20 cellular contexts compared by ENCODE assay signal in the genomic region with DNA sequence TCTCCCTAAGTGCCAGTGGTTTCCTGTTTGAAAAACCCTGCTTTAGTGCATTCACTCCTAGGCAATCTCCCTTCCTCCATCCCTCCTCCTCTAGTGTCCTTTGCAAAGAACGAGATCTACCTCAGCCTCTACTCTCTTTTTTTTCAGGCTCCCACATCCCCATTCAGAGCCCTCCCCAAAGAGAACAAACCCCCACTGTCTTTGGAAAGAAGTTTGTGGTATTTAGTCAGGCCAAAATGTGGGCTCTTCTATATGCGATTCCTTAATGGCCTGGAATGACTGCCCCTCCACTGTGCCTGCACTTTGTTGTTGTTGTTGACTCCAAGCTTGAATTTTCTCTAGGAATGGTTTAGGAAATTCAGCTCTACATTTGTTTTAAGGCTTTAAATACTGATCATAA. TPM values are rescaled to one million over a fixed set of nuclear protein-coding genes. Genes with fewer than 3 reads are reported as not detected.
A peak's percentile ranks its signal among the peaks of the same experiment; 100 is the strongest.
DNase-seq lines count a peak whose midpoint lies in the region; ATAC-seq, FAIRE-seq and TF ChIP-seq lines count a peak whose summit lies in the region.
"Had no signal": no experiment of that assay in that cellular context is flagged by ENCODE, and none has a peak within 500 bp of the region (broad histone marks: within the 10 kb centered on the region; RNA-seq: fewer than 3 reads in every experiment).

No MANE protein-coding gene starts in this region.

- H2AFZ ChIP-seq in DND-41 (ENCODE audit: low read depth, low read length) (no peak overlapping the region), H1 (ENCODE audit: low read length) (no peak overlapping the region), neural progenitor cell (replicated peaks) (no peak overlapping the region)

- H3F3A ChIP-seq in neural progenitor cell (ENCODE audit: low read depth), result peaks cover 3% of the 10 kb centered on the region

- H3K4me1 ChIP-seq in DND-41 (ENCODE audit: insufficient read depth, low read length) (peaks cover 12% of the 10 kb centered on the region), HUES64 (ENCODE audit: insufficient read depth, low read length) (peaks cover 36% of the 10 kb centered on the region), H1 (replicated peaks in 1 of 4; ENCODE audit: control insufficient read depth in 3 of 4, insufficient read depth in 4 of 4, low read length in 3 of 4) (peaks cover 2 to 11% (median 6%) of the 10 kb centered on the region in 4 experiments; a peak in 6 of 7 replicates), neural progenitor cell (peaks cover 15% of the 10 kb centered on the region), A673 (ENCODE audit: insufficient read depth, low read length, poor library complexity, severe bottlenecking) (peaks cover 24% of the 10 kb centered on the region)

- H3K79me1 ChIP-seq in H1 (ENCODE audit: low read depth, low read length), result 0 out of 2 replicates have a peak, but pooled peaks cover 3% of the 10 kb centered on the region

- H3K36me3 Mint-ChIP-seq in neural progenitor cell, result peaks cover 3% of the 10 kb centered on the region
- H3K36me3 Mint-ChIP-seq: CD14-positive monocyte had no signal

- FAIRE-seq in H1 (lab: Jason Lieb, UNC), result peak; percentile 57
- FAIRE-seq: A549 had no signal

- H4K20me1 ChIP-seq in DND-41 (ENCODE audit: insufficient read depth, low read length) (peaks cover 9% of the 10 kb centered on the region; the same call in 1 of the 2 replicates), H1 (replicated peaks in 1 of 2; ENCODE audit: control insufficient read depth in 1 of 2, insufficient read depth in 2 of 2, low read length in 2 of 2) (peaks cover 2 to 3% of the 10 kb centered on the region in 2 experiments), neural progenitor cell (ENCODE audit: low read depth) (no peaks in the 10 kb centered on the region)

- CTCF ChIA-PET in H1 (lab: Charles Lee; ENCODE audit: partially characterized antibody), result interaction anchor here (0.6 kb wide), 1 partner anchor 16 kb away, joined by 3 read pairs; no protein-coding TSS in a partner anchor
- CTCF ChIA-PET in A673 (lab: Charles Lee), result no interaction called here

- H3K4me3 Mint-ChIP-seq in neural progenitor cell, result no peak overlapping the region
- H3K4me3 Mint-ChIP-seq: CD14-positive monocyte had no signal

- no peak overlapping the region for H3K23ac ChIP-seq in H1 (ENCODE audit: insufficient read length)

- no peak for TF ChIP-seq RAD21 in H1 (IDR thresholded peaks at IDR 0.05 in 1 of 2, conservative IDR thresholded peaks at IDR 0.05 in 1 of 2; ENCODE audit: low read depth in 2 of 2, low read length in 2 of 2)

- no peaks in the 10 kb centered on the region for H3K27me3 Mint-ChIP-seq in neural progenitor cell (ENCODE audit: insufficient read depth, low read depth)

- no peak overlapping the region for H2BK120ac ChIP-seq in H1 (replicated peaks; ENCODE audit: low read depth, low read length)

- H3K56ac ChIP-seq in H1 (replicated peaks; ENCODE audit: insufficient read length, low read depth, low read length), result no peak overlapping the region

- intact Hi-C loops in A673 (cut with micrococcal nuclease; ENCODE audit: unreplicated experiment), result no loop called here

- H3K4me1 Mint-ChIP-seq in neural progenitor cell, result no peaks in the 10 kb centered on the region

- H3K9ac ChIP-seq in DND-41 (ENCODE audit: low read depth, low read length), result no peak overlapping the region
- no peak overlapping the region for H3K9ac ChIP-seq in HUES64 (ENCODE audit: low read depth, low read length)
- H3K9ac ChIP-seq in H1 (replicated peaks in 1 of 4; ENCODE audit: extremely low read depth in 1 of 4, low read depth in 3 of 4, low read length in 3 of 4), result no peak overlapping the region
- no peak overlapping the region for H3K9ac ChIP-seq in neural progenitor cell

- TF ChIP-seq EP300 in H1 (IDR thresholded peaks at IDR 0.05; ENCODE audit: borderline replicate concordance in 1 of 2, low read depth in 2 of 2, low read length in 2 of 2), result no peak

- H3K4ac ChIP-seq in H1 (replicated peaks; ENCODE audit: insufficient read length, low read depth, low read length), result no peak overlapping the region

- H3K4me3 ChIP-seq in DND-41 (ENCODE audit: low read depth in 1 of 2, low read length in 2 of 2) (no peak overlapping the region), HUES64 (ENCODE audit: low read length) (no peak overlapping the region), H1 (ENCODE audit: extremely low read depth in 1 of 4, insufficient read depth in 2 of 4, low read depth in 3 of 4, low read length in 4 of 4) (peak overlapping the region in 1 of 4 experiments; percentile 14; a peak in 2 of 8 replicates), neural progenitor cell (no peak overlapping the region), A673 (ENCODE audit: low read depth, low read length, poor library complexity, severe bottlenecking) (no peak overlapping the region)
- H3K4me3 ChIP-seq: A549 had no signal

- H3K36me3 ChIP-seq in DND-41 (ENCODE audit: insufficient read depth, low read length) (no peaks in the 10 kb centered on the region), HUES64 (ENCODE audit: insufficient read depth, low read length) (no peaks in the 10 kb centered on the region), H1 (ENCODE audit: control insufficient read depth in 2 of 4, insufficient read depth in 4 of 4, low read length in 3 of 4) (no peaks in the 10 kb centered on the region), neural progenitor cell (no peaks in the 10 kb centered on the region), A673 (ENCODE audit: insufficient read depth, low read length, poor library complexity, severe bottlenecking) (peaks cover 3% of the 10 kb centered on the region)

- H3K9me3 ChIP-seq in DND-41 (ENCODE audit: insufficient read depth, low read length, severe bottlenecking) (no peaks in the 10 kb centered on the region), HUES64 (ENCODE audit: insufficient read depth, low read depth, low read length) (no peaks in the 10 kb centered on the region), H1 (ENCODE audit: insufficient read depth in 2 of 2, low read depth in 1 of 2, low read length in 1 of 2) (no peaks in the 10 kb centered on the region), neural progenitor cell (ENCODE audit: low read depth) (no peaks in the 10 kb centered on the region), A673 (ENCODE audit: low read depth, low read length, poor library complexity, severe bottlenecking) (no peaks in the 10 kb centered on the region)
- H3K9me3 ChIP-seq: A549 had no signal

- no peak overlapping the region; the same call in 1 of the 2 replicates for H2BK12ac ChIP-seq in H1 (ENCODE audit: low read depth, low read length)

- no peak overlapping the region for H2BK15ac ChIP-seq in H1 (ENCODE audit: low read length)

- H3K14ac ChIP-seq in H1 (ENCODE audit: insufficient read length), result no peak overlapping the region

- H3K79me2 ChIP-seq in DND-41 (ENCODE audit: insufficient read depth, low read length) (peaks cover 21% of the 10 kb centered on the region), H1 (ENCODE audit: control insufficient read depth in 1 of 2, insufficient read depth in 2 of 2, low read length in 2 of 2) (peaks cover 0 to 100% of the 10 kb centered on the region in 2 experiments; a peak in 2 of 4 replicates), neural progenitor cell (ENCODE audit: low read depth) (peaks cover 99% of the 10 kb centered on the region)

- POLR2A ChIA-PET in H1 (lab: Charles Lee; ENCODE audit: partially characterized antibody), result interaction anchor here (0.7 kb wide), 1 partner anchor 306 kb away, joined by 3 read pairs; no protein-coding TSS in a partner anchor
- POLR2A ChIA-PET in A673 (lab: Charles Lee; ENCODE audit: low non-redundant PET), result no interaction called here

- ATAC-seq in DND-41 (ENCODE audit: insufficient read depth, low read depth), result peak; percentile 52; the same call in 1 of the 3 replicates
- ATAC-seq: A549, PC-3, SK-N-SH treated with all-trans-retinoic acid at 6 μM for 48 hours had no signal

- no peak overlapping the region for H4K8ac ChIP-seq in H1 (ENCODE audit: extremely low read depth, insufficient read depth, low read length)

- peak overlapping the region; percentile 19; the same call in 1 of the 2 replicates for H3K18ac ChIP-seq in H1 (ENCODE audit: extremely low read depth, low read length)

- H3K4me2 ChIP-seq in DND-41 (ENCODE audit: insufficient read depth, low read length) (no peak overlapping the region), H1 (ENCODE audit: insufficient read depth in 1 of 2, low read depth in 2 of 2, low read length in 2 of 2) (peak overlapping the region; percentile 15 to 64), neural progenitor cell (peak overlapping the region; percentile 48)
- H3K4me2 ChIP-seq: A549 had no signal

- H3K27ac Mint-ChIP-seq in neural progenitor cell, result no peak overlapping the region
- H3K27ac Mint-ChIP-seq: CD14-positive monocyte had no signal

- H2AK5ac ChIP-seq in H1 (ENCODE audit: low read depth, low read length), result no peak overlapping the region

- H3K9me3 Mint-ChIP-seq in neural progenitor cell, result peaks cover 7% of the 10 kb centered on the region

- H3K27me3 ChIP-seq in DND-41 (ENCODE audit: insufficient read depth, low read length, poor library complexity), result no peaks in the 10 kb centered on the region
- H3K27me3 ChIP-seq in HUES64 (ENCODE audit: insufficient read depth, low read length), result no peaks in the 10 kb centered on the region
- no peaks in the 10 kb centered on the region for H3K27me3 ChIP-seq in H1 (replicated peaks in 1 of 4; ENCODE audit: control insufficient read depth in 3 of 4, extremely low read depth in 1 of 4, insufficient read depth in 3 of 4, low read length in 3 of 4)
- H3K27me3 ChIP-seq in neural progenitor cell, result no peaks in the 10 kb centered on the region
- H3K27me3 ChIP-seq in A673 (replicated peaks; ENCODE audit: insufficient read depth, low read depth, low read length, poor library complexity), result no peaks in the 10 kb centered on the region

- no peak overlapping the region for H4K91ac ChIP-seq in H1 (replicated peaks; ENCODE audit: insufficient read length, low read length)

- BruUV-seq in A673 (replicated peaks; lab: Mats Ljungman, UMichigan), result no TSS peak

- H3K27ac ChIP-seq in DND-41 (ENCODE audit: low read length) (no peak overlapping the region), HUES64 (ENCODE audit: low read depth, low read length) (peak overlapping the region; percentile 60; the same call in 1 of the 2 replicates), H1 (ENCODE audit: low read depth, low read length) (no peak overlapping the region), neural progenitor cell (peak overlapping the region; percentile 28), A673 (ENCODE audit: low read depth, low read length, poor library complexity, severe bottlenecking) (no peak overlapping the region)
- H3K27ac ChIP-seq: A549 had no signal

- H2BK20ac ChIP-seq in H1 (ENCODE audit: low read length), result no peak overlapping the region

- no peaks in the 10 kb centered on the region for H3K23me2 ChIP-seq in H1 (ENCODE audit: low read depth, low read length)

- DNase-seq in DND-41, result no peak
- no peak for DNase-seq in H1 (ENCODE audit: low read depth in 1 of 2, low spot score in 2 of 2)
- no peak for DNase-seq in neural progenitor cell (ENCODE audit: low spot score)
- DNase-seq in A673 (ENCODE audit: low spot score), result no peak
- no peak for DNase-seq in SK-N-DZ (ENCODE audit: low spot score)
- DNase-seq in activated CD4-positive, alpha-beta T cell treated with anti-CD3 and anti-CD28 coated beads for 4 hours, result no peak
- DNase-seq: DMS79 treated with DMSO at 0.1 percent for 48 hours, HCEC 1CT, NCI-H1417 treated with DMSO at 0.1 percent for 48 hours, NCI-H187 treated with DMSO at 0.1 percent for 48 hours, NCI-H2227 treated with DMSO at 0.1 percent for 48 hours, NCI-H510A treated with DMSO at 0.1 percent for 48 hours, NCI-H774, RPMI8226, SHP77 treated with DMSO at 0.1 percent for 48 hours had no signal

- no peak for TF ChIP-seq CTCF in DND-41 (IDR thresholded peaks at IDR 0.05; ENCODE audit: borderline replicate concordance, extremely low read depth, low read length, poor library complexity, severe bottlenecking)
- no peak for TF ChIP-seq CTCF in H1 (IDR thresholded peaks at IDR 0.05; ENCODE audit: control extremely low read depth in 1 of 3, insufficient read depth in 1 of 3, low read depth in 1 of 3, low read length in 3 of 3)
- TF ChIP-seq CTCF in neural progenitor cell (IDR thresholded peaks at IDR 0.05), result no peak
- TF ChIP-seq CTCF in A673 (conservative IDR thresholded peaks at IDR 0.05; ENCODE audit: low read depth, low read length), result no peak

- H2BK5ac ChIP-seq in H1 (ENCODE audit: low read depth, low read length), result no peak overlapping the region

- H4K5ac ChIP-seq in H1 (ENCODE audit: insufficient read length, low read depth, low read length), result no peak overlapping the region

- 40% methylated on average over 2 of the region's 2 CpGs for WGBS in HUES64
- 44% methylated on average over 2 of the region's 2 CpGs; no CpG with 5 or more reads in 1 of the 2 experiments for WGBS in H1 (ENCODE audit: extremely low coverage in 1 of 2, insufficient coverage in 1 of 2, insufficient read length in 1 of 2, insufficient replicate concordance in 2 of 2, low coverage in 1 of 2, low lambda C conversion rate in 2 of 2, missing lambda C conversion rate in 1 of 2), 2 experiments

- TF ChIP-seq POLR2A in H1 (IDR thresholded peaks at IDR 0.05; ENCODE audit: control extremely low read depth in 1 of 2, low read depth in 2 of 2, low read length in 2 of 2), result no peak

RNA-seq across cellular contexts. Expression of a gene that starts 36.3 kb away (rescaled TPM):
- 40.3 TPM for polyA plus RNA-seq in HUES64 (2013, experiment 1 of 2)
- polyA plus RNA-seq in HUES64 (2013, experiment 2 of 2), result 38.1 TPM
- total RNA-seq in H1 (2021; fragmentation: NEBNext Ultra II Directional; extraction: Animal tissue kit (Norgen Biotek cat#: 25700)), result 84.1 and 98.3 TPM in 2 replicates
- polyA plus RNA-seq in H1 (2011; rRNA removed), result 6.1 and 10.4 TPM in 2 replicates
- polyA plus RNA-seq in H1 (2011; cell fraction: cytosol; rRNA removed), result 18.7 TPM
- 5.3 TPM for polyA plus RNA-seq in H1 (2011; cell fraction: nucleus; rRNA removed)
- polyA plus RNA-seq in H1 (2012, experiment 1 of 2), result 25.6 to 55.7 TPM (median 33.8 TPM) in 4 replicates
- polyA plus RNA-seq in H1 (2012, experiment 2 of 2), result 5.5 TPM
- polyA plus RNA-seq in H1 (2013, experiment 1 of 2), result 28.3 TPM
- 30.3 TPM for polyA plus RNA-seq in H1 (2013, experiment 2 of 2)
- polyA minus RNA-seq in H1 (2011; rRNA and poly(A)+ RNA removed), result 16.4 and 32.4 TPM in 2 replicates
- 16.7 TPM for polyA minus RNA-seq in H1 (2011; cell fraction: cytosol; rRNA and poly(A)+ RNA removed)
- polyA minus RNA-seq in H1 (2011; cell fraction: nucleus; rRNA and poly(A)+ RNA removed), result 58.0 TPM
- total RNA-seq in neural progenitor cell (ENCODE audit: low replicate concordance), result 37.7 and 51.8 TPM in 2 replicates
- total RNA-seq in A673 (2021), result 65.3 and 68.4 TPM in 2 replicates
- 15.4 and 15.7 TPM in 2 replicates for polyA plus RNA-seq in SK-N-DZ (2014; cell fraction: cytosol; rRNA removed)
- 10.2 and 17.2 TPM in 2 replicates for polyA plus RNA-seq in SK-N-DZ (2014; cell fraction: nucleus; rRNA removed)

Comparison
In these comparisons a context has a peak if more than half of its experiments do, and no peak if none do; other contexts are left out.
1. H3K27ac ChIP-seq: peak in HUES64 (single experiment) and neural progenitor cell (single experiment); none in DND-41 (single experiment), H1 (single experiment) and A673 (single experiment).